1 cellular context compared by ENCODE assay signal in the genomic region with DNA sequence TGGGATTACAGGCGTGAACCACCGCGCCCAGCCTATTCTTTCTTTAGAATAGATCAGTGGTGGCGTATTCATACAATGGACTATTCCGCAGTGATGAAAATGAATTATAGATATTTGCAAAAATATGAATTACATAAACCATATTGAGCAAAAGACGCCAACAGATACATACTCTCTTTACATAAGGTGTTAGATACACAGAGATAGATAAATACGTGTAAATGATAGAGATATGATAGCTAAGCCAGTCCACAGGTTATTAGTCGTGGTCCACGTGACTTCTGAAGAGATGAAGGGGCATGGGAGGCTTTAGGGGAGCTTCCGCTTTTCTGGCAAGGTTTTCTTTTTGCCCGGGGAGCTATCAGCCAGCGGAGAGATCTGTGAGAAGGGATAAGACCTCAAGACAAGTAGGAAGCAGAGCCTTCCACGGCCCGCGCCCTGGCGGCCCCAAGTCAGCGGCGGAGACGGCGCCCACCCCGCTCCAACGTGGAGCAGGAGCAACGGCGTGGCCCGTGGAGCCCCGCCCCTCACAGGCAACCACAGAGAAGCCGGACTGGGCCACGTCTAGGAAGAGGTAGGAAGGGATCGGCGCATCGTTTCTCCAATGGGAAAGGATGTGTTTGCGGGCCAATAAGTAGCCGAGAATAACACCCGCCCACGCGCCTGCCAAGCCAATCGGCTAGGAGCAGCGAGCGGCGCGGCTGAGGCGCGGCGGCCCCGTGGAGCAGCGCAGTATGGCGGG.
TF ChIP-seq lines count a peak whose summit lies in the region.

A gene (plus strand): TSS at position 704 of the 742 bp plus-strand sequence. CDS start 31 bp downstream, at position 735.

TF ChIP-seq in K562, 482 proteins besides CTCF, POLR2A, EP300 and RAD21 (continued from another document):
- TF ChIP-seq, protein P1, sequence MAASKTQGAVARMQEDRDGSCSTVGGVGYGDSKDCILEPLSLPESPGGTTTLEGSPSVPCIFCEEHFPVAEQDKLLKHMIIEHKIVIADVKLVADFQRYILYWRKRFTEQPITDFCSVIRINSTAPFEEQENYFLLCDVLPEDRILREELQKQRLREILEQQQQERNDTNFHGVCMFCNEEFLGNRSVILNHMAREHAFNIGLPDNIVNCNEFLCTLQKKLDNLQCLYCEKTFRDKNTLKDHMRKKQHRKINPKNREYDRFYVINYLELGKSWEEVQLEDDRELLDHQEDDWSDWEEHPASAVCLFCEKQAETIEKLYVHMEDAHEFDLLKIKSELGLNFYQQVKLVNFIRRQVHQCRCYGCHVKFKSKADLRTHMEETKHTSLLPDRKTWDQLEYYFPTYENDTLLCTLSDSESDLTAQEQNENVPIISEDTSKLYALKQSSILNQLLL (CRISPR knock-in tag; IDR thresholded peaks at IDR 0.05; ENCODE audit: borderline replicate concordance) = no peak
- no peak for TF ChIP-seq ZBTB8A (IDR thresholded peaks at IDR 0.05; ENCODE audit: partially characterized antibody)
TF ChIP-seq in K562: peak in this region for 117.
